ENCODE assay signal across 13 cellular contexts in genomic region chr1:65458730-65459396, GRCh38. TPM values are rescaled to one million over a fixed set of nuclear protein-coding genes. Genes with fewer than 3 reads are reported as not detected.
DNase-seq lines count a peak whose midpoint lies in the region; ATAC-seq and TF ChIP-seq lines count a peak whose summit lies in the region.
"Had no signal": no experiment of that assay in that cellular context is flagged by ENCODE, and none has a peak within 500 bp of the region (broad histone marks: within the 10 kb centered on the region; RNA-seq: fewer than 3 reads in every experiment).

No MANE protein-coding gene starts in this region.

- H3K9me3 ChIP-seq in GM23248 (ENCODE audit: low read depth) (no peaks in the 10 kb centered on the region), left lung (peaks cover 0 to 9% of the 10 kb centered on the region in 2 donors)
- H3K9me3 ChIP-seq: ovary had no signal

- H3K79me2 ChIP-seq in GM23248 (ENCODE audit: insufficient read depth): no peaks in the 10 kb centered on the region

- ATAC-seq in GM18868 (IDR thresholded peaks at IDR 0.05; ENCODE audit: unreplicated experiment) (peak; percentile 23), left lobe of liver (peak; percentile 65), HG02759 (IDR thresholded peaks at IDR 0.05; ENCODE audit: unreplicated experiment) (no peak), left lung (no peak), GM19324 (IDR thresholded peaks at IDR 0.05; ENCODE audit: low FRiP score, unreplicated experiment) (no peak)
- no peak for ATAC-seq in activated CD4-positive, CD25-positive, alpha-beta regulatory T cell treated with anti-CD3 and anti-CD28 coated beads, Interleukin-2, amount 50 U/mL, for 24 hours

- intact Hi-C loops in left lung (cut with DNase I): no loop called here

- in situ Hi-C loops in GM23248 (cut with MboI): no loop called here

- H3K9me2 ChIP-seq in GM23248 (ENCODE audit: insufficient read depth): no peaks in the 10 kb centered on the region

- H3K4me1 ChIP-seq in GM23248 (ENCODE audit: insufficient read depth) (peaks cover 6% of the 10 kb centered on the region; the same call in 1 of the 2 replicates), left lung (no peaks in the 10 kb centered on the region)

- no peak for TF ChIP-seq CTCF in left lung (IDR thresholded peaks at IDR 0.05)

- H3K4me3 ChIP-seq in GM23248: no peak overlapping the region
- H3K4me3 ChIP-seq in left lung: no peak overlapping the region
- H3K4me3 ChIP-seq: cardiac muscle cell, ovary, smooth muscle cell had no signal

- H3K36me3 ChIP-seq in GM23248 (ENCODE audit: low read depth) (no peaks in the 10 kb centered on the region), left lung (no peaks in the 10 kb centered on the region)
- H3K36me3 ChIP-seq: cardiac muscle cell, ovary had no signal

- H3F3A ChIP-seq in GM23248 (ENCODE audit: insufficient read depth): peaks cover 7% of the 10 kb centered on the region

- H3K4me2 ChIP-seq in GM23248 (ENCODE audit: unreplicated experiment): no peak overlapping the region
- H3K4me2 ChIP-seq: smooth muscle cell had no signal

- no peaks in the 10 kb centered on the region for H3K27me3 ChIP-seq in GM23248 (replicated peaks; ENCODE audit: insufficient read depth)
- no peaks in the 10 kb centered on the region for H3K27me3 ChIP-seq in left lung
- H3K27me3 ChIP-seq: cardiac muscle cell, ovary had no signal

- H4K20me1 ChIP-seq in GM23248 (ENCODE audit: insufficient read depth): no peaks in the 10 kb centered on the region

- H3K27ac ChIP-seq in GM23248 (no peak overlapping the region), left lung (no peak overlapping the region)
- H3K27ac ChIP-seq: cardiac muscle cell, ovary had no signal

- H3K9ac ChIP-seq in GM23248: no peak overlapping the region

- DNase-seq in GM23248: peak; percentile 64
- peak; percentile 23 for DNase-seq in RPMI7951 (ENCODE audit: low read depth)
- no peak for DNase-seq in left lobe of liver (ENCODE audit: low spot score)
- no peak for DNase-seq in left lung
- DNase-seq: NCI-H2029 treated with DMSO at 0.1 percent for 48 hours, NCI-H774, ovary had no signal

- peak overlapping the region; percentile 5; the same call in 1 of the 2 replicates for H2AFZ ChIP-seq in GM23248

- 13 to 21% methylated on average over 2 of the region's 2 CpGs for WGBS in GM23248 (ENCODE audit: low coverage in 1 of 2, low lambda C conversion rate in 2 of 2, missing lambda C conversion rate in 2 of 2), 2 experiments

RNA-seq across cellular contexts. Expression of gene LEPR, which starts 38.4 kb away (rescaled TPM):
- total RNA-seq in GM23248 (2014; rRNA removed; shearing (Covaris generic)): 10.6 and 11.0 TPM in 2 replicates
- 8.7 TPM in 2 replicates for polyA plus RNA-seq in GM23248 (2016; fragmentation: Nextera tagmentation; extraction: Ambion mirVana)
- 8.5 and 10.9 TPM in 2 replicates for total RNA-seq in RPMI7951 (2014; rRNA removed; shearing (Covaris generic))
- total RNA-seq in left lobe of liver (51.9 TPM), left lung (10 to 100 TPM; 16.6 to 24.7 TPM)

RNA-seq across cellular contexts. Expression of gene LEPROT, which starts 38.4 kb away (rescaled TPM):
- total RNA-seq in GM23248 (2014; rRNA removed; shearing (Covaris generic)): 66.9 and 67.9 TPM in 2 replicates
- polyA plus RNA-seq in GM23248 (2016; fragmentation: Nextera tagmentation; extraction: Ambion mirVana): 171 and 174 TPM in 2 replicates
- 42.7 and 56.4 TPM in 2 replicates for total RNA-seq in RPMI7951 (2014; rRNA removed; shearing (Covaris generic))
- total RNA-seq in left lobe of liver (33.1 TPM), left lung (100 to 1,000 TPM; 114 to 132 TPM)

Comparison
In these comparisons a context has a peak if more than half of its experiments do, and no peak if none do; other contexts are left out.
1. ATAC-seq: peak in GM18868 (single experiment) and left lobe of liver (single experiment); none in activated CD4-positive, CD25-positive, alpha-beta regulatory T cell treated with anti-CD3 and anti-CD28 coated beads, Interleukin-2, amount 50 U/mL, for 24 hours (0 of 2), HG02759 (single experiment), left lung (single experiment) and GM19324 (single experiment).
2. DNase-seq: peak in GM23248 (single experiment) and RPMI7951 (single experiment); none in left lobe of liver (single experiment) and left lung (0 of 2).